In the genomic region with DNA sequence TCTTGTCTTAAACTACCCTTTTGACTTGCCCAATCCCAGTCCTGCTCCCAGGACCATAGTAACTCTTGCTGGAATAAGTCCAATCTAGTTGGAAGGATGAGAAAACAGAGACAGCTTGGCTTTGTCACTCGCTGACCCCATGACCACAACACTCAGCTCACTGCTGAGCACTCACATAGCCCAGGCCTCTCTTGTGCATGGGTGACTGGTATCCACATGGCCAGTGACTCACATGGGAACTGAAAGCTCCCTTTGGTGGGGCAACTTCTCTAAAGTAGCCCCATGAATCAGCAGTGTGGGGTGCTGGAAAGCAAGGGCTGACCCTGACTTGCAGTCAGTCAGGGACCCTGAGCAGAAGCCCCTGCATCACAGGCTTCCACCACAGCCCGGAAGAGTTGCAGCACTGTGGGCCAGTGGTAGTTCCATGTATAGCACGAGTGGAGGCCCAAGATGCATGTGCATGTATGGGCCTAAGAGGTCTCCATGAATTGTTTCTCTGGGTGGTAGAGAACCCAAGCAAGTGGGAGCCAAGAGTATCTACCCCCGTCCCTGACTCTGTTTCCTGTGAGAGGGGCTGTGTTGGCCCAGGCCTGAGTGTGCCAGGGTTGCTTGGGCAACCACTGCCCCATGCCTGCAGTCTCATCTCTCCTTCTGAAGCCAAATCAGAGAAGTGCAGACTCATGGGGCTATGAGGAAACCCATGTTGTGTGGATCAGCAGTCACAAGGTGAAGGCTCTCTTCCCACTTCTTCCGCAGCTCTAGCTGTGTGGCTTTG, we compare ENCODE assay signal across 8 cellular contexts.
DNase-seq lines count a peak whose midpoint lies in the region; ATAC-seq and TF ChIP-seq lines count a peak whose summit lies in the region.

No MANE protein-coding gene starts in this region.

- H4K91ac ChIP-seq in neuronal stem cell (ENCODE audit: low read depth, low read length, poor library complexity): no peak overlapping the region

- no peak overlapping the region for H2AK5ac ChIP-seq in neuronal stem cell (ENCODE audit: low read depth, low read length)

- no peak overlapping the region for H2BK12ac ChIP-seq in neuronal stem cell (ENCODE audit: low read length)

- H2AFZ ChIP-seq in neuronal stem cell (ENCODE audit: low read length): no peak overlapping the region

- H3K4me2 ChIP-seq in neuronal stem cell (ENCODE audit: insufficient read depth, low read length, poor library complexity, severe bottlenecking): no peak overlapping the region

- H3K36me3 ChIP-seq in mucosa of rectum (ENCODE audit: control insufficient read depth in 2 of 2, insufficient read depth in 2 of 2, low read length in 2 of 2): no peaks in the 10 kb centered on the region
- H3K36me3 ChIP-seq in neuronal stem cell (replicated peaks in 1 of 2; ENCODE audit: control insufficient read depth in 2 of 2, insufficient read depth in 2 of 2, low read length in 2 of 2): no peaks in the 10 kb centered on the region

- H3K9ac ChIP-seq in mucosa of rectum (ENCODE audit: low read depth in 1 of 2, low read length in 2 of 2) (no peak overlapping the region), neuronal stem cell (ENCODE audit: low read depth, low read length, poor library complexity) (no peak overlapping the region)

- no peaks in the 10 kb centered on the region for H3K27me3 ChIP-seq in mucosa of rectum (ENCODE audit: control insufficient read depth in 2 of 2, insufficient read depth in 2 of 2, low read length in 2 of 2)
- no peaks in the 10 kb centered on the region for H3K27me3 ChIP-seq in neuronal stem cell (ENCODE audit: control insufficient read depth in 3 of 3, insufficient read depth in 3 of 3, low read depth in 1 of 3, low read length in 3 of 3)

- H3K27ac ChIP-seq in mucosa of rectum (ENCODE audit: low read depth in 2 of 2, low read length in 2 of 2): peak overlapping the region; percentile 45 to 63
- H3K27ac ChIP-seq in neuronal stem cell (replicated peaks; ENCODE audit: low read length): no peak overlapping the region

- H3K79me1 ChIP-seq in neuronal stem cell (ENCODE audit: low read depth, low read length): no peaks in the 10 kb centered on the region

- no peak overlapping the region for H3K14ac ChIP-seq in neuronal stem cell (ENCODE audit: low read length)

- peak; percentile 52 for ATAC-seq in GM19452 (IDR thresholded peaks at IDR 0.05; ENCODE audit: unreplicated experiment)

- H2BK120ac ChIP-seq in neuronal stem cell (ENCODE audit: low read depth, low read length): no peak overlapping the region

- no peak overlapping the region for H3K4ac ChIP-seq in neuronal stem cell (ENCODE audit: low read length)

- no peak overlapping the region for H3K4me3 ChIP-seq in cardiac fibroblast (replicated peaks in 1 of 2; ENCODE audit: low read depth in 2 of 2, low read length in 2 of 2)
- no peak overlapping the region for H3K4me3 ChIP-seq in mucosa of rectum (ENCODE audit: low read length in 2 of 2)
- H3K4me3 ChIP-seq in neuronal stem cell (ENCODE audit: low read length in 2 of 2): no peak overlapping the region

- H3K23ac ChIP-seq in neuronal stem cell (ENCODE audit: low read depth, low read length, poor library complexity): no peak overlapping the region

- H2BK15ac ChIP-seq in neuronal stem cell (ENCODE audit: low read length): no peak overlapping the region

- no peak overlapping the region for H4K8ac ChIP-seq in neuronal stem cell (ENCODE audit: low read depth, low read length)

- H2BK5ac ChIP-seq in neuronal stem cell (ENCODE audit: low read length): no peak overlapping the region

- H3K4me1 ChIP-seq in mucosa of rectum (ENCODE audit: control insufficient read depth in 2 of 2, insufficient read depth in 2 of 2, low read length in 2 of 2) (peaks cover 9% of the 10 kb centered on the region in 2 donors), neuronal stem cell (ENCODE audit: control insufficient read depth in 2 of 2, insufficient read depth in 1 of 2, low read depth in 1 of 2, low read length in 2 of 2) (no peaks in the 10 kb centered on the region)

- WGBS in neuronal stem cell (ENCODE audit: extremely low coverage in 2 of 2, insufficient read length in 2 of 2, insufficient replicate concordance in 1 of 2), 2 donors: no CpG with 5 or more reads among the region's 5 CpGs

- H3K18ac ChIP-seq in neuronal stem cell (ENCODE audit: low read length): no peak overlapping the region

- TF ChIP-seq CTCF in cardiac fibroblast (IDR thresholded peaks at IDR 0.05; ENCODE audit: low read depth, low read length): no peak

- H3K9me3 ChIP-seq in mucosa of rectum (ENCODE audit: control insufficient read depth in 2 of 2, low read length in 2 of 2): no peaks in the 10 kb centered on the region
- no peaks in the 10 kb centered on the region for H3K9me3 ChIP-seq in neuronal stem cell (replicated peaks in 1 of 2; ENCODE audit: control insufficient read depth in 2 of 2, insufficient read depth in 1 of 2, low read depth in 1 of 2, low read length in 2 of 2)

- DNase-seq in Ammon's horn (ENCODE audit: low spot score) (peak; percentile 78), M059J (ENCODE audit: low read depth) (peak; percentile 96), cardiac fibroblast (ENCODE audit: low read depth in 2 of 2) (peak; percentile 83 to 97), neuronal stem cell (ENCODE audit: low spot score) (no peak), NCI-H524 (lab: John Stamatoyannopoulos, UW) (no peak)
- no peak for DNase-seq in effector CD4-positive, alpha-beta T cell

Comparison
In these comparisons a context has a peak if more than half of its experiments do, and no peak if none do; other contexts are left out.
1. DNase-seq: peak in Ammon's horn (single experiment), M059J (single experiment) and cardiac fibroblast (2 of 2); none in neuronal stem cell (single experiment), NCI-H524 (0 of 2) and effector CD4-positive, alpha-beta T cell (single experiment).